In genomic region chr9:135343733-135344522, GRCh38 we compare ENCODE assay signal across 8 cellular contexts.
DNase-seq lines count a peak whose midpoint lies in the region; ATAC-seq and TF ChIP-seq lines count a peak whose summit lies in the region.

No MANE protein-coding gene starts in this region.

- no peaks in the 10 kb centered on the region for H3K79me2 ChIP-seq in SK-N-SH (ENCODE audit: insufficient read depth)
- no peaks in the 10 kb centered on the region for H3K79me2 ChIP-seq in neural cell (replicated peaks; ENCODE audit: insufficient read depth, low read length)

- no peak overlapping the region for H3K4me3 Mint-ChIP-seq in activated CD8-positive, alpha-beta T cell treated with anti-CD3 and anti-CD28 coated beads for 36 hours

- intact Hi-C loops in activated CD8-positive, alpha-beta T cell treated with anti-CD3 and anti-CD28 coated beads for 36 hours (cut with micrococcal nuclease) = loop anchor here (5.0 kb wide), 1 partner anchor 257 kb away; the partner anchor contains the start of gene OLFM1
- intact Hi-C loops in esophagus squamous epithelium (cut with DNase I) = loop anchor here (2.0 kb wide), 1 partner anchor 257 kb away; the partner anchor contains the start of gene OLFM1

- no peak; the same call in 2 of the 3 replicates for ATAC-seq in SK-N-SH treated with all-trans-retinoic acid at 6 μM for 48 hours
- peak; percentile 60 for ATAC-seq in activated CD8-positive, alpha-beta T cell treated with anti-CD3 and anti-CD28 coated beads for 36 hours
- no peak for ATAC-seq in GM18519 (IDR thresholded peaks at IDR 0.05; ENCODE audit: low FRiP score, unreplicated experiment)

- no peak for TF ChIP-seq EP300 in SK-N-SH (IDR thresholded peaks at IDR 0.05; ENCODE audit: borderline replicate concordance in 1 of 2, low read depth in 1 of 2, low read length in 1 of 2)
- no peak for TF ChIP-seq EP300 in neural cell (conservative IDR thresholded peaks at IDR 0.05; ENCODE audit: poor library complexity, severe bottlenecking)

- H3K27me3 ChIP-seq in SK-N-SH (ENCODE audit: insufficient read depth) (no peaks in the 10 kb centered on the region), esophagus squamous epithelium (peaks cover 0 to 100% (median 0%) of the 10 kb centered on the region in 4 donors), neural cell (ENCODE audit: insufficient read depth, low read depth, low read length) (no peaks in the 10 kb centered on the region)

- POLR2A ChIA-PET in SK-N-SH (lab: Yijun Ruan, JAX) = no interaction called here
- POLR2A ChIA-PET in activated CD8-positive, alpha-beta T cell treated with anti-CD3 and anti-CD28 coated beads for 36 hours (lab: Charles Lee) = interaction anchor here (0.7 kb wide), 1 partner anchor 83 kb away, joined by 3 read pairs; no protein-coding TSS in a partner anchor

- no peaks in the 10 kb centered on the region for H4K20me1 ChIP-seq in SK-N-SH (ENCODE audit: insufficient read depth)
- H4K20me1 ChIP-seq in neural cell (ENCODE audit: insufficient read depth) = no peaks in the 10 kb centered on the region

- H3K9ac ChIP-seq in SK-N-SH = no peak overlapping the region
- H3K9ac ChIP-seq in neural cell (ENCODE audit: low read length) = no peak overlapping the region

- H3K27me3 Mint-ChIP-seq in activated CD8-positive, alpha-beta T cell treated with anti-CD3 and anti-CD28 coated beads for 36 hours = peaks cover 2% of the 10 kb centered on the region

- peak overlapping the region in 1 of 2 experiments; percentile 53; a peak in 1 of 4 replicates for H3K4me3 ChIP-seq in SK-N-SH (ENCODE audit: low read depth in 2 of 2, low read length in 1 of 2)
- no peak overlapping the region for H3K4me3 ChIP-seq in esophagus squamous epithelium
- no peak overlapping the region for H3K4me3 ChIP-seq in neural cell (ENCODE audit: low read length)

- WGBS in SK-N-SH (ENCODE audit: low lambda C conversion rate) = 23% methylated on average over 12 of the region's 27 CpGs
- WGBS in esophagus squamous epithelium, 2 donors = 23 to 26% methylated on average over 5 to 15 of the region's 27 CpGs

- TF ChIP-seq CTCF in SK-N-SH (IDR thresholded peaks at IDR 0.05) (peak; percentile 32), esophagus squamous epithelium (IDR thresholded peaks at IDR 0.05) (peak; percentile 51 to 92 (median 82)), neural cell (IDR thresholded peaks at IDR 0.05; ENCODE audit: poor library complexity, severe bottlenecking) (peak; percentile 96)
- TF ChIP-seq CTCF in activated CD8-positive, alpha-beta T cell treated with anti-CD3 and anti-CD28 coated beads for 36 hours (IDR thresholded peaks at IDR 0.05) = peak; percentile 99

- H3F3A ChIP-seq in SK-N-SH (replicated peaks; ENCODE audit: insufficient read depth) (no peaks in the 10 kb centered on the region), neural cell (ENCODE audit: insufficient read depth, low read length, poor library complexity, severe bottlenecking) (no peaks in the 10 kb centered on the region)

- H3K27ac Mint-ChIP-seq in activated CD8-positive, alpha-beta T cell treated with anti-CD3 and anti-CD28 coated beads for 36 hours = no peak overlapping the region

- H3K9me3 Mint-ChIP-seq in activated CD8-positive, alpha-beta T cell treated with anti-CD3 and anti-CD28 coated beads for 36 hours = no peaks in the 10 kb centered on the region

- H3K36me3 ChIP-seq in SK-N-SH (replicated peaks in 1 of 2; ENCODE audit: control insufficient read depth in 1 of 2, insufficient read depth in 2 of 2, low read length in 1 of 2) (no peaks in the 10 kb centered on the region), esophagus squamous epithelium (no peaks in the 10 kb centered on the region), neural cell (ENCODE audit: insufficient read depth, low read length) (no peaks in the 10 kb centered on the region)

- CTCF ChIA-PET in SK-N-SH (lab: Yijun Ruan, JAX) = interaction anchor here (0.6 to 9.9 kb wide), 13 partner anchors 9 to 266 kb away, joined by 3 to 154 read pairs (median 4); partner anchors contain the start of gene OLFM1
- CTCF ChIA-PET in activated CD8-positive, alpha-beta T cell treated with anti-CD3 and anti-CD28 coated beads for 36 hours (lab: Charles Lee) = no interaction called here

- TF ChIP-seq RAD21 in SK-N-SH (IDR thresholded peaks at IDR 0.05; ENCODE audit: low read length) (peak; percentile 90), neural cell (conservative IDR thresholded peaks at IDR 0.05) (peak; percentile 94)

- no peak overlapping the region for H3K4me2 ChIP-seq in SK-N-SH
- H3K4me2 ChIP-seq in neural cell (ENCODE audit: low read length) = no peak overlapping the region

- H3K9me2 ChIP-seq in SK-N-SH = no peaks in the 10 kb centered on the region
- no peaks in the 10 kb centered on the region for H3K9me2 ChIP-seq in neural cell (ENCODE audit: insufficient read depth, low read length)

- H3K4me1 ChIP-seq in SK-N-SH (ENCODE audit: control insufficient read depth in 1 of 2, insufficient read depth in 2 of 2, low read depth in 1 of 2, low read length in 1 of 2) = peaks cover 0 to 15% of the 10 kb centered on the region in 2 experiments; a peak in 2 of 4 replicates
- H3K4me1 ChIP-seq in esophagus squamous epithelium = peaks cover 0 to 17% (median 5%) of the 10 kb centered on the region in 3 donors

- H2AFZ ChIP-seq in SK-N-SH (ENCODE audit: low read depth) = no peak overlapping the region
- no peak overlapping the region for H2AFZ ChIP-seq in neural cell (ENCODE audit: low read depth, low read length)

- H3K36me3 Mint-ChIP-seq in activated CD8-positive, alpha-beta T cell treated with anti-CD3 and anti-CD28 coated beads for 36 hours (ENCODE audit: low read depth) = no peaks in the 10 kb centered on the region

- H3K27ac ChIP-seq in SK-N-SH (ENCODE audit: low read depth in 2 of 2, low read length in 1 of 2) = no peak overlapping the region
- H3K27ac ChIP-seq in esophagus squamous epithelium = no peak overlapping the region
- H3K27ac ChIP-seq in neural cell (ENCODE audit: low read length) = no peak overlapping the region

- TF ChIP-seq POLR2A in esophagus squamous epithelium (IDR thresholded peaks at IDR 0.05) = no peak

- H3K4me1 Mint-ChIP-seq in activated CD8-positive, alpha-beta T cell treated with anti-CD3 and anti-CD28 coated beads for 36 hours (ENCODE audit: low read depth) = no peaks in the 10 kb centered on the region

- H3K9me3 ChIP-seq in SK-N-SH (no peaks in the 10 kb centered on the region), esophagus squamous epithelium (no peaks in the 10 kb centered on the region), neural cell (ENCODE audit: low read length) (no peaks in the 10 kb centered on the region)

- DNase-seq in SK-N-SH = peak; percentile 93
- peak; percentile 84 for DNase-seq in NCI-H2171 (lab: John Stamatoyannopoulos, UW)
- peak; percentile 60 for DNase-seq in activated CD8-positive, alpha-beta T cell treated with anti-CD3 and anti-CD28 coated beads for 36 hours
- DNase-seq in esophagus squamous epithelium (lab: John Stamatoyannopoulos, UW) = no peak
- DNase-seq in ureter (ENCODE audit: low spot score) = peak; percentile 59

TF ChIP-seq in SK-N-SH, 30 proteins besides CTCF, POLR2A, EP300 and RAD21:
- TF ChIP-seq SMC3 (IDR thresholded peaks at IDR 0.05; ENCODE audit: low read depth, low read length) = peak; percentile 79
- no peak for TF ChIP-seq TCF12 (IDR thresholded peaks at IDR 0.05)
- no peak for TF ChIP-seq NRF1 (IDR thresholded peaks at IDR 0.05; ENCODE audit: low read depth, low read length)

TF ChIP-seq in SK-N-SH treated with all-trans-retinoic acid at 6 μM for 48 hours, 23 proteins besides CTCF, POLR2A, EP300 and RAD21:
- TF ChIP-seq CREB5 (CRISPR knock-in tag; IDR thresholded peaks at IDR 0.05; ENCODE audit: low read depth) (no peak), GLIS3 (CRISPR knock-in tag; IDR thresholded peaks at IDR 0.05) (no peak), BACH2 (CRISPR knock-in tag; IDR thresholded peaks at IDR 0.05; ENCODE audit: borderline replicate concordance) (no peak), ZNF565 (CRISPR knock-in tag; conservative IDR thresholded peaks at IDR 0.05; ENCODE audit: low read depth) (no peak), ZNF8 (CRISPR knock-in tag; IDR thresholded peaks at IDR 0.05) (no peak), ZFP30 (CRISPR knock-in tag; IDR thresholded peaks at IDR 0.05) (no peak)

TF ChIP-seq in neural cell, 6 proteins besides CTCF, POLR2A, EP300 and RAD21:
- TF ChIP-seq MXI1 (conservative IDR thresholded peaks at IDR 0.05; ENCODE audit: poor library complexity, severe bottlenecking) (peak; percentile 29), REST (IDR thresholded peaks at IDR 0.05; ENCODE audit: borderline replicate concordance) (no peak), TAF1 (IDR thresholded peaks at IDR 0.05; ENCODE audit: low read depth) (no peak), POLR2AphosphoS5 (IDR thresholded peaks at IDR 0.05) (no peak), EZH2 (IDR thresholded peaks at IDR 0.05; ENCODE audit: borderline replicate concordance, insufficient read depth, low read length, poor library complexity, severe bottlenecking) (no peak), SMC3 (conservative IDR thresholded peaks at IDR 0.05; ENCODE audit: poor library complexity) (peak; percentile 97)
TF ChIP-seq in neural cell: peak in this region for 2.

Comparison
In these comparisons a context has a peak if more than half of its experiments do, and no peak if none do; other contexts are left out.
1. CTCF ChIP-seq: peak in every context shown above with its lines; median percentile 99 in activated CD8-positive, alpha-beta T cell treated with anti-CD3 and anti-CD28 coated beads for 36 hours; 96 in neural cell; 82 in esophagus squamous epithelium; 32 in SK-N-SH.